ENCODE assay signal across 14 cellular contexts in the genomic region with DNA sequence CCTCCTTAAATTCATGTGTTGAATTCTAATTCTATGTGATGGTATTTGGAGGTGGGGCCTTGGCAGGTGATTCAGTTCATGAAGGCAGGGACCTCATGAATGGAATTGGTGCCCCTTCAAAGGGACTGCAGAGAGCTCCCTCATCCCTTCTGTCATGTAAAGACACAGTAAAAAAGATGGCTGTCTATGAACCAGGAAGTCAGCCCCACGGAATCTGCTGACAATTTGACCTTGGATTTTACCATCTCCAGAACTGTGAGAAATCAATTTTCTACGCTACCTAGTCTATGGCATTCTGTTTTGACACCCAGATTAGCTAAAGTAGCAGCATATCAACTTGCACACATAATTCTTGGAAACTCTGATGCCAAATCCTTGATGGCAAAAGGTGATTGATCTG. TPM values are rescaled to one million over a fixed set of nuclear protein-coding genes. Genes with fewer than 3 reads are reported as not detected.
"Had no signal": no experiment of that assay in that cellular context is flagged by ENCODE, and none has a peak within 500 bp of the region (broad histone marks: within the 10 kb centered on the region; RNA-seq: fewer than 3 reads in every experiment).

No MANE protein-coding gene starts in this region.

RNA-seq across cellular contexts. Expression of gene CDRT15, which starts 1.6 kb away (rescaled TPM):
- total RNA-seq: activated B cell treated with CpG ODN at 0.5 μM for 24 hours; activated CD4-positive, alpha-beta memory T cell treated with anti-CD3 and anti-CD28 coated beads for 36 hours; activated CD4-positive, alpha-beta memory T cell treated with anti-CD3 and anti-CD28 coated beads, Interleukin-2, amount 10 ng/mL, durations not matched to agents 7 days and 5 days; activated CD4-positive, alpha-beta T cell treated with anti-CD3 and anti-CD28 coated beads for 36 hours; activated CD4-positive, alpha-beta T cell treated with anti-CD3 and anti-CD28 coated beads, Interleukin-2, amount 10 ng/mL, durations not matched to agents 24 days and 14 days; activated CD4-positive, alpha-beta T cell treated with anti-CD3 and anti-CD28 coated beads, Interleukin-2, amount 10 ng/mL, durations not matched to agents 7 days and 5 days; activated CD8-positive, alpha-beta memory T cell treated with anti-CD3 and anti-CD28 coated beads for 36 hours; activated CD8-positive, alpha-beta memory T cell treated with anti-CD3 and anti-CD28 coated beads, Interleukin-2, amount 10 ng/mL, durations not matched to agents 7 days and 5 days; activated CD8-positive, alpha-beta T cell treated with anti-CD3 and anti-CD28 coated beads for 36 hours; activated CD8-positive, alpha-beta T cell treated with anti-CD3 and anti-CD28 coated beads, Interleukin-2, amount 10 ng/mL, durations not matched to agents 7 days and 5 days; T-helper 1 cell treated with Interleukin-12 subunit alpha and Interleukin-12 subunit beta and Interleukin-4 antibody, amounts not matched to agents 30 ng/mL and 1 ng/mL, for 36 hours; T-helper 17 cell; T-helper 2 cell treated with Interferon-gamma antibody and Interleukin-4, amounts not matched to agents 100 ng/mL and 5 ng/mL, for 36 hours; WTC11 had no signal
